2 cellular contexts compared by ENCODE assay signal in the genomic region with DNA sequence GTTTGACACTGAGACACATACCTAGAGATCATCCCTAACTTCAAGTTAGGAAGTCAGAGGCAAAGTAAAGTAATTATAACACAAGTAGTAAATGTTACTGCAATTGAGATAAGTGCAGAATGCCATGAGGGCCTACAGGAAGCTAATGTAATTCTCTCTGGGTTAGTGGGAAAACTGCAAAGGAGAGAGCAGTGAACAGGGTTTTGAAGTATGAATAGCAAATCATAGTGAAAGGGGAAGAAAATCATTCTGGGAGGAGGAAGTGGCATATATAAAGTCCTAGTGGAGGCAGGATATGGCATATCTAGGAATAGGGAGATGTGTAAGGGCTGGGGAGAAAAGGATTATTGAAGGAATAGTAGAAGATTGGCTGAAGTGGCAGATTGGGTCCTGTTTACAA.
TF ChIP-seq lines count a peak whose summit lies in the region.

No MANE protein-coding gene starts in this region.

TF ChIP-seq in SK-N-SH treated with all-trans-retinoic acid at 6 μM for 48 hours, 23 proteins besides CTCF, POLR2A, EP300 and RAD21 (continued from another document):
- peak; percentile 64; the same call in 1 of the 2 replicates for TF ChIP-seq ZFP3 (CRISPR knock-in tag; IDR thresholded peaks at IDR 0.05)
TF ChIP-seq in SK-N-SH treated with all-trans-retinoic acid at 6 μM for 48 hours: peak in this region for 1.

TF ChIP-seq in SK-N-SH, 30 proteins besides CTCF, POLR2A, EP300 and RAD21 (continued from another document):
- TF ChIP-seq, protein P1, sequence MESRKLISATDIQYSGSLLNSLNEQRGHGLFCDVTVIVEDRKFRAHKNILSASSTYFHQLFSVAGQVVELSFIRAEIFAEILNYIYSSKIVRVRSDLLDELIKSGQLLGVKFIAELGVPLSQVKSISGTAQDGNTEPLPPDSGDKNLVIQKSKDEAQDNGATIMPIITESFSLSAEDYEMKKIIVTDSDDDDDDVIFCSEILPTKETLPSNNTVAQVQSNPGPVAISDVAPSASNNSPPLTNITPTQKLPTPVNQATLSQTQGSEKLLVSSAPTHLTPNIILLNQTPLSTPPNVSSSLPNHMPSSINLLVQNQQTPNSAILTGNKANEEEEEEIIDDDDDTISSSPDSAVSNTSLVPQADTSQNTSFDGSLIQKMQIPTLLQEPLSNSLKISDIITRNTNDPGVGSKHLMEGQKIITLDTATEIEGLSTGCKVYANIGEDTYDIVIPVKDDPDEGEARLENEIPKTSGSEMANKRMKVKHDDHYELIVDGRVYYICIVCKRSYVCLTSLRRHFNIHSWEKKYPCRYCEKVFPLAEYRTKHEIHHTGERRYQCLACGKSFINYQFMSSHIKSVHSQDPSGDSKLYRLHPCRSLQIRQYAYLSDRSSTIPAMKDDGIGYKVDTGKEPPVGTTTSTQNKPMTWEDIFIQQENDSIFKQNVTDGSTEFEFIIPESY (IDR thresholded peaks at IDR 0.05; ENCODE audit: borderline replicate concordance, low read depth): no peak
- TF ChIP-seq CHD2 (IDR thresholded peaks at IDR 0.05; ENCODE audit: low read length, partially characterized antibody) (no peak), TCF12 (IDR thresholded peaks at IDR 0.05) (no peak), YY1 (IDR thresholded peaks at IDR 0.05; ENCODE audit: low read depth) (no peak)
- TF ChIP-seq, protein P2, sequence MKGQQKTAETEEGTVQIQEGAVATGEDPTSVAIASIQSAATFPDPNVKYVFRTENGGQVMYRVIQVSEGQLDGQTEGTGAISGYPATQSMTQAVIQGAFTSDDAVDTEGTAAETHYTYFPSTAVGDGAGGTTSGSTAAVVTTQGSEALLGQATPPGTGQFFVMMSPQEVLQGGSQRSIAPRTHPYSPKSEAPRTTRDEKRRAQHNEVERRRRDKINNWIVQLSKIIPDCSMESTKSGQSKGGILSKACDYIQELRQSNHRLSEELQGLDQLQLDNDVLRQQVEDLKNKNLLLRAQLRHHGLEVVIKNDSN (IDR thresholded peaks at IDR 0.05; ENCODE audit: borderline replicate concordance, low read depth): no peak
